In the genomic region with DNA sequence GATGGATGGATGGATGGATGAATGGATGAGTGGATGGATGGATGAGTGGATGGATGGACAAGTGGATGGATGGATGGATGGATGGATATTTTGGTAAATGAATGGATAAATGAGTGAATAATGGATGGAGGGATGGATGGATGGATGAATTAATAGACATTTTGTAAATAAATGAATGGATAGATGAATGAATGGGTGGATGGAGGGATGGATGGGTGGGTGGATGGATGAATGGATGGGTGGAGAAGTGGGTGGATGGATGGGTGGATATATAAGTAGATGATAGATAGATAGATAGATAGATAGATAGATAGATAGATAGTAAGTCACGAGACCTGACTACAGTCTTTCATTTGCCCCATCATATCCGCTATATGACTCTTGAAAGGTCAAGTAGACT, we compare ENCODE assay signal across 10 cellular contexts.
"Had no signal": no experiment of that assay in that cellular context is flagged by ENCODE, and none has a peak within 500 bp of the region (broad histone marks: within the 10 kb centered on the region; RNA-seq: fewer than 3 reads in every experiment).

No MANE protein-coding gene starts in this region.

- FAIRE-seq: H54 had no signal

- H3K4me3 ChIP-seq: GM23248, GM23338, HAP-1 had no signal

- H3K27ac ChIP-seq: GM23248 had no signal

- H3K4me2 ChIP-seq: GM23338 had no signal

- H3K9ac ChIP-seq: GM23248 had no signal

- ATAC-seq: GM23338, HCT116 had no signal

- H3K36me3 ChIP-seq: HAP-1 had no signal

- H3K4me1 ChIP-seq: HAP-1 had no signal

- DNase-seq: GM23248, GOT3, H7, H9, HCEC 1CT, HFFc6 had no signal

- H2AFZ ChIP-seq: GM23248, GM23338 had no signal
